1 cellular context compared by ENCODE assay signal in genomic region chr6:17650910-17651309, GRCh38.
TF ChIP-seq lines count a peak whose summit lies in the region.

No MANE protein-coding gene starts in this region.

TF ChIP-seq in HepG2, 621 proteins besides CTCF, POLR2A, EP300 and RAD21:
- TF ChIP-seq UBTF (CRISPR knock-in tag; IDR thresholded peaks at IDR 0.05), result no peak
- no peak for TF ChIP-seq ZNF770 (CRISPR knock-in tag; IDR thresholded peaks at IDR 0.05)
- no peak for TF ChIP-seq DRAP1 (CRISPR knock-in tag; IDR thresholded peaks at IDR 0.05)
- TF ChIP-seq ZNF362 (CRISPR knock-in tag; IDR thresholded peaks at IDR 0.05; ENCODE audit: borderline replicate concordance), result no peak
- peak; percentile 42; the same call in 1 of the 2 replicates for TF ChIP-seq ZNF121 (CRISPR knock-in tag; IDR thresholded peaks at IDR 0.05)
